In the genomic region with DNA sequence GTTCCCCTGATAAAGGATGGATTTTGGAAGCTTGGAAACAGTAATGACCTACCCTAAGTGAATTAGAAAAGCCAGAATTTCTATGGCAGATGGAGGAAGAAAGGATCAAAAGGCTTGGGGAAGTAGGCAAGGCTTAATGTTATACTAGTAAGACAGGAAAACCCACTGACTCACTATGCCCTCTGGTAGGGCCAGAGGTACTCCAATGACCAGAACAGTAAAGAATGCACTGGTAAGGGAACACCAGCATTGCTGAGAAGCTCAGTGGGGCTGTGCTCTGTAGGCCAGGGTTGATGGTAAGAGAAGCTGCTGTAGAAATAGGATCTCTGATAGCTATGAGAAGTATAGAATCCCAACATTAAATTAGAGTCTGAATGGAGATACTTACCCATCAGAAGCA, we compare ENCODE assay signal across 21 cellular contexts.
"Had no signal": no experiment of that assay in that cellular context is flagged by ENCODE, and none has a peak within 500 bp of the region (broad histone marks: within the 10 kb centered on the region; RNA-seq: fewer than 3 reads in every experiment).

No MANE protein-coding gene starts in this region.

- H3K4me1 ChIP-seq: foreskin keratinocyte, pancreas, psoas muscle, right atrium auricular region, thyroid gland had no signal

- H3K9me3 ChIP-seq: pancreas, thyroid gland had no signal

- H3K27ac ChIP-seq: foreskin keratinocyte, pancreas, psoas muscle, right atrium auricular region, thyroid gland, WERI-Rb-1 had no signal

- FAIRE-seq: colon, pancreas had no signal

- H3K36me3 ChIP-seq: pancreas, right atrium auricular region, thyroid gland, WERI-Rb-1 had no signal

- DNase-seq: activated CD4-positive, alpha-beta T cell treated with anti-CD3 and anti-CD28 coated beads, Interleukin-2, amount 10 ng/mL, durations not matched to agents 7 days and 5 days; activated CD4-positive, CD25-positive, alpha-beta regulatory T cell treated with anti-CD3 and anti-CD28 coated beads, Interleukin-2, amount 50 U/mL, for 72 hours; activated CD8-positive, alpha-beta memory T cell treated with anti-CD3 and anti-CD28 coated beads, Interleukin-2, amount 10 ng/mL, durations not matched to agents 7 days and 5 days; activated CD8-positive, alpha-beta T cell treated with anti-CD3 and anti-CD28 coated beads for 36 hours; aorta; caudate nucleus; effector memory CD4-positive, alpha-beta T cell; immature natural killer cell; kidney glomerular epithelial cell; left ventricle myocardium superior; pancreas; psoas muscle; substantia nigra; T-cell; thyroid gland; WERI-Rb-1 had no signal

- H3K27me3 ChIP-seq: foreskin keratinocyte, pancreas, right atrium auricular region, thyroid gland had no signal

- H3K4me3 ChIP-seq: pancreas, psoas muscle, right atrium auricular region, thyroid gland had no signal

- ATAC-seq: activated CD8-positive, alpha-beta memory T cell treated with anti-CD3 and anti-CD28 coated beads, Interleukin-2, amount 10 ng/mL, durations not matched to agents 7 days and 5 days; activated CD8-positive, alpha-beta T cell treated with anti-CD3 and anti-CD28 coated beads for 36 hours; activated naive CD4-positive, alpha-beta T cell treated with anti-CD3 and anti-CD28 coated beads, Interleukin-2, amount 50 U/mL, for 72 hours; foreskin keratinocyte; left ventricle myocardium superior; natural killer cell treated with Interleukin-12 subunit alpha and Interleukin-12 subunit beta and Interleukin-15 and Interleukin-18, amount 100 ng/mL, for 72 hours; pancreas; psoas muscle; T-cell had no signal
